Comparison of ENCODE assay signal across 28 cellular contexts in genomic region chrX:19613645-19614323, GRCh38.
DNase-seq lines count a peak whose midpoint lies in the region; ATAC-seq and TF ChIP-seq lines count a peak whose summit lies in the region.
"Had no signal": no experiment of that assay in that cellular context is flagged by ENCODE, and none has a peak within 500 bp of the region (broad histone marks: within the 10 kb centered on the region; RNA-seq: fewer than 3 reads in every experiment).

No MANE protein-coding gene starts in this region.

- H3K4me1 ChIP-seq in right cardiac atrium (ENCODE audit: control insufficient read depth, insufficient read depth, low read length) (no peaks in the 10 kb centered on the region), gastrocnemius medialis (no peaks in the 10 kb centered on the region)
- H3K4me1 ChIP-seq: sigmoid colon had no signal

- 55% methylated on average over 14 of the region's 14 CpGs for whole genome bisulfite sequencing in right cardiac atrium

- intact Hi-C loops in right cardiac atrium (cut with DNase I) (no loop called here), gastrocnemius medialis (cut with DNase I; ENCODE audit: low total_unique reads) (loop anchor here (5.0 kb wide), 2 partner anchors 41 to 1221 kb away; no protein-coding TSS in a partner anchor)

- no peak for TF ChIP-seq CTCF in gastrocnemius medialis (IDR thresholded peaks at IDR 0.05 in 4 of 5, conservative IDR thresholded peaks at IDR 0.05 in 1 of 5)

- H3K27ac Mint-ChIP-seq in stimulated activated naive CD8-positive, alpha-beta T cell treated with anti-CD3 and anti-CD28 coated beads, Interleukin-15, amount 100 ng/mL, for 72 hours, result peak overlapping the region in 1 of 2 donors; percentile 54
- H3K27ac Mint-ChIP-seq: activated naive CD8-positive, alpha-beta T cell treated with anti-CD3 and anti-CD28 coated beads, Interleukin-2, amount 10 ng/mL, durations not matched to agents 7 days and 5 days; HFFc6; WTC11 had no signal

- no peaks in the 10 kb centered on the region for H3K9me3 Mint-ChIP-seq in stimulated activated naive CD8-positive, alpha-beta T cell treated with anti-CD3 and anti-CD28 coated beads, Interleukin-15, amount 100 ng/mL, for 72 hours
- H3K9me3 Mint-ChIP-seq: activated naive CD8-positive, alpha-beta T cell treated with anti-CD3 and anti-CD28 coated beads, Interleukin-2, amount 10 ng/mL, durations not matched to agents 7 days and 5 days; HFFc6 had no signal

- DNase-seq in NCI-H446 (lab: John Stamatoyannopoulos, UW) (peak; percentile 2 to 3), NCI-H446 treated with DMSO at 0.1 percent for 48 hours (lab: John Stamatoyannopoulos, UW) (no peak), NCI-H2107 (lab: John Stamatoyannopoulos, UW) (peak; percentile 28), right cardiac atrium (peak in 2 of 3 donors; percentile 43 to 52), gastrocnemius medialis (peak; percentile 43 to 64)
- no peak for DNase-seq in stimulated activated naive CD8-positive, alpha-beta T cell treated with anti-CD3 and anti-CD28 coated beads, Interleukin-15, amount 100 ng/mL, for 72 hours
- DNase-seq in stimulated activated CD4-positive, alpha-beta T cell treated with anti-CD3 and anti-CD28 coated beads, Interleukin-4, amount 100 ng/mL, for 24 hours, result no peak
- DNase-seq: activated CD4-positive, alpha-beta T cell treated with anti-CD3 and anti-CD28 coated beads, Interleukin-2, amount 50 U/mL, for 48 hours; activated CD8-positive, alpha-beta memory T cell treated with anti-CD3 and anti-CD28 coated beads, Interleukin-2, amount 50 U/mL, for 48 hours; activated effector memory CD4-positive, alpha-beta T cell treated with Interleukin-2 at 50 U/mL for 16 hours; activated naive CD8-positive, alpha-beta T cell treated with anti-CD3 and anti-CD28 coated beads, Interleukin-2, amount 10 ng/mL, durations not matched to agents 7 days and 5 days; effector CD4-positive, alpha-beta T cell; erythroblast; foreskin melanocyte; GM23248; HFFc6; hypothalamus; naive thymus-derived CD4-positive, alpha-beta T cell; NCI-H510A; sigmoid colon; stimulated activated CD4-positive, alpha-beta T cell treated with anti-CD3 and anti-CD28 coated beads, Interleukin-15, amount 100 ng/mL, for 24 hours; T1000 had no signal

- TF ChIP-seq POLR2A in gastrocnemius medialis (IDR thresholded peaks at IDR 0.05), result no peak

- H3K9me3 ChIP-seq in right cardiac atrium (ENCODE audit: control insufficient read depth, low read length), result no peaks in the 10 kb centered on the region
- H3K9me3 ChIP-seq in gastrocnemius medialis, result no peaks in the 10 kb centered on the region
- H3K9me3 ChIP-seq: sigmoid colon, vagina had no signal

- H3K4me3 ChIP-seq in right cardiac atrium (ENCODE audit: low read length), result no peak overlapping the region
- no peak overlapping the region for H3K4me3 ChIP-seq in gastrocnemius medialis
- H3K4me3 ChIP-seq: BLaER1 treated with 17β-estradiol and CSF1 and Interleukin-3, amounts not matched to agents 10 nM and 100 nM; GM23248; sigmoid colon; vagina had no signal

- in situ Hi-C loops in gastrocnemius medialis (cut with MboI; ENCODE audit: low sequenced_read_pairs in 4 of 4), result no loop called here

- H3K4me3 Mint-ChIP-seq in stimulated activated naive CD8-positive, alpha-beta T cell treated with anti-CD3 and anti-CD28 coated beads, Interleukin-15, amount 100 ng/mL, for 72 hours, result no peak overlapping the region
- H3K4me3 Mint-ChIP-seq: activated naive CD8-positive, alpha-beta T cell treated with anti-CD3 and anti-CD28 coated beads, Interleukin-2, amount 10 ng/mL, durations not matched to agents 7 days and 5 days; HFFc6; naive thymus-derived CD4-positive, alpha-beta T cell; WTC11 had no signal

- ATAC-seq in right cardiac atrium (peak in 1 of 2 donors; percentile 25), gastrocnemius medialis (peak; percentile 76 to 88), GM21723 (IDR thresholded peaks at IDR 0.05; ENCODE audit: unreplicated experiment) (no peak)
- ATAC-seq in stimulated activated naive CD8-positive, alpha-beta T cell treated with anti-CD3 and anti-CD28 coated beads, Interleukin-15, amount 100 ng/mL, for 72 hours, result no peak
- ATAC-seq: naive thymus-derived CD4-positive, alpha-beta T cell; WTC11 had no signal

- no peaks in the 10 kb centered on the region for H3K36me3 ChIP-seq in gastrocnemius medialis
- H3K36me3 ChIP-seq: sigmoid colon, vagina had no signal

- H3K27me3 ChIP-seq in right cardiac atrium (ENCODE audit: control insufficient read depth, insufficient read depth), result no peaks in the 10 kb centered on the region
- no peaks in the 10 kb centered on the region for H3K27me3 ChIP-seq in gastrocnemius medialis
- H3K27me3 ChIP-seq: BLaER1 treated with 17β-estradiol and CSF1 and Interleukin-3, amounts not matched to agents 10 nM and 100 nM; sigmoid colon; vagina had no signal

- H3K4me1 Mint-ChIP-seq in stimulated activated naive CD8-positive, alpha-beta T cell treated with anti-CD3 and anti-CD28 coated beads, Interleukin-15, amount 100 ng/mL, for 72 hours, result peaks cover 12% of the 10 kb centered on the region
- H3K4me1 Mint-ChIP-seq: WTC11 had no signal

- H3K27ac ChIP-seq in right cardiac atrium (ENCODE audit: low read length) (no peak overlapping the region), gastrocnemius medialis (peak overlapping the region in 2 of 4 donors; percentile 40 to 73)
- H3K27ac ChIP-seq: BLaER1 treated with 17β-estradiol and CSF1 and Interleukin-3, amounts not matched to agents 10 nM and 100 nM; GM23248; KMS-11; RWPE1; sigmoid colon; vagina had no signal

- no peaks in the 10 kb centered on the region for H3K27me3 Mint-ChIP-seq in stimulated activated naive CD8-positive, alpha-beta T cell treated with anti-CD3 and anti-CD28 coated beads, Interleukin-15, amount 100 ng/mL, for 72 hours
- H3K27me3 Mint-ChIP-seq: activated naive CD8-positive, alpha-beta T cell treated with anti-CD3 and anti-CD28 coated beads, Interleukin-2, amount 10 ng/mL, durations not matched to agents 7 days and 5 days; naive thymus-derived CD4-positive, alpha-beta T cell had no signal

Comparison
In these comparisons a context has a peak if more than half of its experiments do, and no peak if none do; other contexts are left out.
1. DNase-seq: peak in NCI-H446 (2 of 2), NCI-H2107 (single experiment), right cardiac atrium (2 of 3) and gastrocnemius medialis (2 of 2); none in NCI-H446 treated with DMSO at 0.1 percent for 48 hours (single experiment), stimulated activated naive CD8-positive, alpha-beta T cell treated with anti-CD3 and anti-CD28 coated beads, Interleukin-15, amount 100 ng/mL, for 72 hours (0 of 2) and stimulated activated CD4-positive, alpha-beta T cell treated with anti-CD3 and anti-CD28 coated beads, Interleukin-4, amount 100 ng/mL, for 24 hours (single experiment).
2. ATAC-seq: peak in gastrocnemius medialis (2 of 2); none in GM21723 (single experiment) and stimulated activated naive CD8-positive, alpha-beta T cell treated with anti-CD3 and anti-CD28 coated beads, Interleukin-15, amount 100 ng/mL, for 72 hours (single experiment).